ENCODE assay signal across 1 cellular context in genomic region chr1:229624906-229625871, GRCh38.
TF ChIP-seq lines count a peak whose summit lies in the region.

No MANE protein-coding gene starts in this region.

TF ChIP-seq in HepG2, 621 proteins besides CTCF, POLR2A, EP300 and RAD21 (continued from another document and continues in another):
- TF ChIP-seq SNAPC4 (CRISPR knock-in tag; IDR thresholded peaks at IDR 0.05), result no peak
- TF ChIP-seq MED13 (CRISPR knock-in tag; IDR thresholded peaks at IDR 0.05), result no peak
- TF ChIP-seq ZMYM4 (CRISPR knock-in tag; IDR thresholded peaks at IDR 0.05), result no peak
- no peak for TF ChIP-seq FOXO1 (CRISPR knock-in tag; IDR thresholded peaks at IDR 0.05)
- TF ChIP-seq RFX3 (CRISPR knock-in tag; IDR thresholded peaks at IDR 0.05), result no peak
- TF ChIP-seq EED (CRISPR knock-in tag; IDR thresholded peaks at IDR 0.05), result peak; percentile 68; the same call in 1 of the 2 replicates
- TF ChIP-seq ZBTB2 (CRISPR knock-in tag; IDR thresholded peaks at IDR 0.05; ENCODE audit: low read depth), result no peak
- TF ChIP-seq ZSCAN21 (CRISPR knock-in tag; IDR thresholded peaks at IDR 0.05; ENCODE audit: borderline replicate concordance), result no peak
- TF ChIP-seq MED1 (CRISPR knock-in tag; IDR thresholded peaks at IDR 0.05), result no peak
- TF ChIP-seq HOXA5 (CRISPR knock-in tag; IDR thresholded peaks at IDR 0.05), result no peak
- peak; percentile 60; the same call in 1 of the 2 replicates for TF ChIP-seq ZNF558 (CRISPR knock-in tag; IDR thresholded peaks at IDR 0.05; ENCODE audit: borderline replicate concordance)
- TF ChIP-seq MYPOP (CRISPR knock-in tag; IDR thresholded peaks at IDR 0.05), result 0 out of 2 replicates have a peak, but pooled peaks have one; percentile 31
- TF ChIP-seq USF2 (IDR thresholded peaks at IDR 0.05; ENCODE audit: low read depth, low read length), result no peak
- no peak for TF ChIP-seq USF2 (CRISPR knock-in tag; IDR thresholded peaks at IDR 0.05; ENCODE audit: borderline replicate concordance)
- no peak for TF ChIP-seq SP1 (IDR thresholded peaks at IDR 0.05)
- no peak for TF ChIP-seq SP1 (CRISPR knock-in tag; IDR thresholded peaks at IDR 0.05)
- TF ChIP-seq CENPT (CRISPR knock-in tag; IDR thresholded peaks at IDR 0.05; ENCODE audit: low read depth), result no peak
- TF ChIP-seq MAFF (IDR thresholded peaks at IDR 0.05; ENCODE audit: low read depth, low read length), result no peak
- TF ChIP-seq ZNF766 (CRISPR knock-in tag; IDR thresholded peaks at IDR 0.05; ENCODE audit: borderline replicate concordance), result no peak
- 0 out of 2 replicates have a peak, but pooled peaks have one; percentile 26 for TF ChIP-seq ERF (CRISPR knock-in tag; IDR thresholded peaks at IDR 0.05)
- 0 out of 2 replicates have a peak, but pooled peaks have one; percentile 6 for TF ChIP-seq RXRB (CRISPR knock-in tag; IDR thresholded peaks at IDR 0.05; ENCODE audit: borderline replicate concordance)
- no peak for TF ChIP-seq ZNF670 (CRISPR knock-in tag; IDR thresholded peaks at IDR 0.05; ENCODE audit: borderline replicate concordance)
- TF ChIP-seq PBX2 (CRISPR knock-in tag; IDR thresholded peaks at IDR 0.05), result no peak
- TF ChIP-seq TGIF2 (CRISPR knock-in tag; IDR thresholded peaks at IDR 0.05), result no peak; the same call in 1 of the 2 replicates
- TF ChIP-seq AGO2 (optimal IDR thresholded peaks at IDR 0.05; ENCODE audit: low read depth, low read length), result no peak
- TF ChIP-seq ZNF513 (CRISPR knock-in tag; conservative IDR thresholded peaks at IDR 0.05), result no peak
- TF ChIP-seq ELF4 (CRISPR knock-in tag; IDR thresholded peaks at IDR 0.05; ENCODE audit: borderline replicate concordance), result no peak
- no peak for TF ChIP-seq RELA (CRISPR knock-in tag; IDR thresholded peaks at IDR 0.05)
- no peak for TF ChIP-seq ZNF484 (CRISPR knock-in tag; IDR thresholded peaks at IDR 0.05; ENCODE audit: borderline replicate concordance, low read depth)
- TF ChIP-seq BORCS8-MEF2B (CRISPR knock-in tag; IDR thresholded peaks at IDR 0.05), result no peak
- peak; percentile 10; the same call in 1 of the 2 replicates for TF ChIP-seq ATF3 (CRISPR knock-in tag; IDR thresholded peaks at IDR 0.05)
- TF ChIP-seq ZNF639 (CRISPR knock-in tag; conservative IDR thresholded peaks at IDR 0.05), result no peak; the same call in 1 of the 2 replicates
- TF ChIP-seq ZNF607 (CRISPR knock-in tag; IDR thresholded peaks at IDR 0.05; ENCODE audit: borderline replicate concordance), result no peak
- peak; percentile 74 for TF ChIP-seq ARID4A (CRISPR knock-in tag; IDR thresholded peaks at IDR 0.05; ENCODE audit: borderline replicate concordance)
- no peak for TF ChIP-seq MTF2 (CRISPR knock-in tag; IDR thresholded peaks at IDR 0.05; ENCODE audit: borderline replicate concordance)
- no peak for TF ChIP-seq TBP (CRISPR knock-in tag; IDR thresholded peaks at IDR 0.05)
- no peak for TF ChIP-seq DMTF1 (CRISPR knock-in tag; IDR thresholded peaks at IDR 0.05)
- no peak for TF ChIP-seq SAFB2 (CRISPR knock-in tag; IDR thresholded peaks at IDR 0.05; ENCODE audit: borderline replicate concordance, low read depth)
- TF ChIP-seq ZNF816 (CRISPR knock-in tag; IDR thresholded peaks at IDR 0.05; ENCODE audit: borderline replicate concordance), result no peak
- TF ChIP-seq EZH2 (conservative IDR thresholded peaks at IDR 0.05; ENCODE audit: low read depth, low read length), result no peak
